ENCODE assay signal across 1 cellular context in genomic region chr5:32628049-32628803, GRCh38.
TF ChIP-seq lines count a peak whose summit lies in the region.

No MANE protein-coding gene starts in this region.

TF ChIP-seq in IMR-90, 13 proteins besides CTCF, POLR2A, EP300 and RAD21:
- TF ChIP-seq CHD1 (IDR thresholded peaks at IDR 0.05; ENCODE audit: low read depth, low read length) (no peak), CEBPB (IDR thresholded peaks at IDR 0.05; ENCODE audit: low read depth, low read length) (peak; percentile 74), MAZ (IDR thresholded peaks at IDR 0.05; ENCODE audit: borderline replicate concordance, low read depth, low read length) (no peak), ELK1 (IDR thresholded peaks at IDR 0.05; ENCODE audit: borderline replicate concordance, low read depth, low read length) (no peak), RFX5 (IDR thresholded peaks at IDR 0.05; ENCODE audit: low read depth, low read length) (no peak)
